In the genomic region with DNA sequence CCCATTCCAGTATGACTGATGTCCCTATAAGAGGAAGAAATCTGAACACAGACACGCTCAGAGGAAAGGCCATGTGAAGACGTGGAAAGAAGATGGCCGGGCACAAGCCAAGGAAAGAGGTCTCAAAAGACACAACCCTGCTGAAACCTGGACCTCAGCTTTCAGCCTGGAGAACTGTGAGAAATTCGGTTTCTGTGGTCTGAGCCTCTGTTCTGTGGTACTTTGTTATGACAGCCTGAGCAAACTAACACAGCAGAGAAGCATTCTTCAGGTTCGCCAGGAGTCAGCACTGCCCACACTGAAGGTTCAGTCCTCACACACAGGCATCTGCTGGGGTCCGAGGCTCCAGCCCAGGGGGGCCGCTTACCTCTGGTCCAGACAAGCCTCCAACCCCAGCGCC, we compare ENCODE assay signal across 29 cellular contexts. TPM values are rescaled to one million over a fixed set of nuclear protein-coding genes. Genes with fewer than 3 reads are reported as not detected.
"Had no signal": no experiment of that assay in that cellular context is flagged by ENCODE, and none has a peak within 500 bp of the region (broad histone marks: within the 10 kb centered on the region; RNA-seq: fewer than 3 reads in every experiment).

No MANE protein-coding gene starts in this region.

- H3K4me3 ChIP-seq: breast epithelium, cardiac muscle cell, colonic mucosa, esophagus squamous epithelium, gastroesophageal sphincter had no signal

- H3K4me1 ChIP-seq: breast epithelium, colonic mucosa, gastroesophageal sphincter had no signal

- DNase-seq: activated CD4-positive, alpha-beta memory T cell treated with anti-CD3 and anti-CD28 coated beads, Interleukin-2, amount 10 ng/mL, durations not matched to agents 7 days and 5 days; activated CD4-positive, alpha-beta T cell treated with anti-CD3 and anti-CD28 coated beads for 1 hour; activated CD4-positive, alpha-beta T cell treated with anti-CD3 and anti-CD28 coated beads for 4 hours; activated CD4-positive, alpha-beta T cell treated with anti-CD3 and anti-CD28 coated beads, Interleukin-2, amount 10 ng/mL, durations not matched to agents 7 days and 5 days; activated CD4-positive, alpha-beta T cell treated with anti-CD3 and anti-CD28 coated beads, Interleukin-2, amount 50 U/mL, for 4 hours; activated CD8-positive, alpha-beta memory T cell treated with anti-CD3 and anti-CD28 coated beads, Interleukin-2, amount 50 U/mL, for 48 hours; activated gamma-delta T cell treated with Interleukin-2 at 50 U/mL for 16 hours; activated naive CD4-positive, alpha-beta T cell treated with anti-CD3 and anti-CD28 coated beads, Interleukin-2, amount 50 U/mL, for 16 hours; activated naive CD4-positive, alpha-beta T cell treated with Interleukin-2 at 50 U/mL for 16 hours; activated T-cell treated with anti-CD3 and anti-CD28 coated beads for 4 hours; activated T-cell treated with anti-CD3 and anti-CD28 coated beads, Interleukin-2, amount 50 U/mL, for 24 hours; activated T-cell treated with anti-CD3 and anti-CD28 coated beads, Interleukin-2, amount 50 U/mL, for 72 hours; amniotic stem cell; anterior cingulate cortex; central memory CD4-positive, alpha-beta T cell; cerebellar nuclear complex; colonic mucosa; effector CD8-positive, alpha-beta T cell; esophagus squamous epithelium; foreskin melanocyte; SW 1271; T-helper 1 cell; T-helper 17 cell had no signal

- ATAC-seq: activated T-cell treated with anti-CD3 and anti-CD28 coated beads, Interleukin-2, amount 50 U/mL, for 72 hours; gastroesophageal sphincter; T-helper 17 cell had no signal

- FAIRE-seq: endometrium, endothelial cell of umbilical vein had no signal

- H3K9me3 ChIP-seq: breast epithelium, colonic mucosa, esophagus squamous epithelium, gastroesophageal sphincter had no signal

- H3K36me3 ChIP-seq: breast epithelium, cardiac muscle cell, colonic mucosa had no signal

- H3K27ac ChIP-seq: breast epithelium, cardiac muscle cell, colonic mucosa, epithelial cell of prostate, esophagus squamous epithelium, gastroesophageal sphincter had no signal

- H3K27me3 ChIP-seq: breast epithelium, cardiac muscle cell, colonic mucosa, esophagus squamous epithelium, gastroesophageal sphincter had no signal

RNA-seq across cellular contexts. Expression of gene SEC16B, which starts 37.7 kb away (rescaled TPM):
- total RNA-seq: activated CD4-positive, alpha-beta memory T cell treated with anti-CD3 and anti-CD28 coated beads, Interleukin-2, amount 10 ng/mL, durations not matched to agents 7 days and 5 days; activated T-cell treated with anti-CD3 and anti-CD28 coated beads, Interleukin-2, amount 50 U/mL, for 72 hours; T-helper 17 cell had no signal
